Comparison of ENCODE assay signal across 9 cellular contexts in the genomic region with DNA sequence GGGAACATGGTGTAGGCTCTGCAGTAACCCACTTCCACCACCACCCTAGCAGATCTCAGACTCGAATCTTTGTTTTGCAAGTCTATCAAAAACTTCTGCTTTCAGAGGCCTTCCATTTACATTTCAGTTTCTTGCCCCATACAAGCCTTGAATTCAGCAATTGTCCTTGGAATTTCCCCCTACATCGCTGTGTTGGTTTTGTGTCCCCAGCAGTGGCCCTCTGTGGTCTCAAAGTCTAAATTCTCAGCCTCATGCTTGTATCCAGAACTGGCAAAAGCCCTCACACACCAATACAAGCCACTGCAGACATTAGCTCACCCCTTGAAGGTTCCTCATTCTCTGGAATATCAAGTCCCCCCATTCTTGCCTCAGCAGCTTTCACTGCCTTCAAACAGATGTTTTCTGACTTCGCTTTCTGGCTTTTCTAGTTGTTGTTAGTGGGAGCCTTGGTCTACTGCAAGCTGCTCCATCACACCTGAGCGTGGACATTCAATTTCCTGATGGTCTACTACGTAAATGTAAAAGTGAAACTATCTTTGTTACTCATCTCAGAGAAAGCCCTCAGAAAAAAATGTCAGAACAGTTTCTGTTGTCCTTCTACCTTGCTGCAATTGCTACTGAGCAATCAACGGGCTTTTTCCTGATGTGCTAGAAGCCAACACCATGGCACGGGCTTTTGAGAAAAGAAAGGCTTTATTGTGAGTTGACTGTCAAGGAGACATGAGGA. TPM values are rescaled to one million over a fixed set of nuclear protein-coding genes. Genes with fewer than 3 reads are reported as not detected.
DNase-seq lines count a peak whose midpoint lies in the region; ATAC-seq, FAIRE-seq and TF ChIP-seq lines count a peak whose summit lies in the region.
"Had no signal": no experiment of that assay in that cellular context is flagged by ENCODE, and none has a peak within 500 bp of the region (broad histone marks: within the 10 kb centered on the region; RNA-seq: fewer than 3 reads in every experiment).

No MANE protein-coding gene starts in this region.

- H3K4me1 ChIP-seq in KMS-11 (ENCODE audit: low read depth, poor library complexity, severe bottlenecking) (peaks cover 22% of the 10 kb centered on the region), esophagus squamous epithelium (peaks cover 4 to 31% (median 19%) of the 10 kb centered on the region in 3 donors), endodermal cell (ENCODE audit: control insufficient read depth, insufficient read depth, low read length) (no peaks in the 10 kb centered on the region), kidney (ENCODE audit: control insufficient read depth in 1 of 2, insufficient read depth in 1 of 2, low read depth in 1 of 2, low read length in 2 of 2) (peaks cover 0 to 7% of the 10 kb centered on the region in 2 donors)

- H3K27me3 Mint-ChIP-seq in endodermal cell (ENCODE audit: insufficient read depth), result peaks cover 12% of the 10 kb centered on the region
- H3K27me3 Mint-ChIP-seq: activated naive CD4-positive, alpha-beta T cell treated with anti-CD3 and anti-CD28 coated beads, Interleukin-2, amount 50 U/mL, for 24 hours had no signal

- no peak for TF ChIP-seq POLR2A in esophagus squamous epithelium (IDR thresholded peaks at IDR 0.05)

- TF ChIP-seq CTCF in KMS-11 (conservative IDR thresholded peaks at IDR 0.05; ENCODE audit: low read depth, low read length) (no peak), esophagus squamous epithelium (IDR thresholded peaks at IDR 0.05) (no peak), endodermal cell (conservative IDR thresholded peaks at IDR 0.05) (no peak), kidney (IDR thresholded peaks at IDR 0.05; ENCODE audit: borderline replicate concordance, extremely low read depth, insufficient read depth) (no peak)

- no peak for FAIRE-seq in kidney (lab: Jason Lieb, UNC)

- no peak overlapping the region for H3K4me3 Mint-ChIP-seq in endodermal cell

- H3K9ac ChIP-seq in KMS-11, result no peak overlapping the region
- no peak overlapping the region for H3K9ac ChIP-seq in endodermal cell (ENCODE audit: extremely low read depth, low read length, poor library complexity, severe bottlenecking)
- H3K9ac ChIP-seq in kidney (ENCODE audit: low read length in 2 of 2), result no peak overlapping the region

- DNase-seq in GF-D8 (lab: John Stamatoyannopoulos, UW), result peak; percentile 85
- DNase-seq in esophagus squamous epithelium (lab: John Stamatoyannopoulos, UW), result no peak
- DNase-seq in endodermal cell, result no peak
- DNase-seq in kidney, result no peak
- DNase-seq in globus pallidus (ENCODE audit: low spot score), result no peak
- DNase-seq in HPDE6-E6E7 (ENCODE audit: extremely low spot score), result no peak

- no peaks in the 10 kb centered on the region for H3K27me3 ChIP-seq in KMS-11 (ENCODE audit: insufficient read depth, low read depth)
- H3K27me3 ChIP-seq in esophagus squamous epithelium, result no peaks in the 10 kb centered on the region
- no peaks in the 10 kb centered on the region for H3K27me3 ChIP-seq in endodermal cell (ENCODE audit: control insufficient read depth, insufficient read depth, low read length, poor library complexity, severe bottlenecking)

- H3K4me3 ChIP-seq in KMS-11 (IDR thresholded peaks at IDR 0.05; ENCODE audit: insufficient read depth, low read depth, low read length), result no peak overlapping the region
- peak overlapping the region in 1 of 4 donors; percentile 4 for H3K4me3 ChIP-seq in esophagus squamous epithelium
- H3K4me3 ChIP-seq in endodermal cell (ENCODE audit: low read length), result no peak overlapping the region
- H3K4me3 ChIP-seq in kidney (ENCODE audit: low read length in 2 of 2), result no peak overlapping the region

- no peak overlapping the region for H3K4me2 ChIP-seq in KMS-11

- intact Hi-C loops in esophagus squamous epithelium (cut with DNase I) (no loop called here), kidney (cut with DNase I) (no loop called here)

- WGBS in esophagus squamous epithelium, 2 donors, result 55% methylated on average over 7 of the region's 7 CpGs
- 88 to 94% methylated on average over 4 to 7 of the region's 7 CpGs for WGBS in endodermal cell (ENCODE audit: insufficient coverage in 1 of 2, insufficient read length in 1 of 2), 2 experiments

- H3K27ac Mint-ChIP-seq in endodermal cell, result no peak overlapping the region
- H3K27ac Mint-ChIP-seq: activated naive CD4-positive, alpha-beta T cell treated with anti-CD3 and anti-CD28 coated beads, Interleukin-2, amount 50 U/mL, for 24 hours had no signal

- H3K4me1 Mint-ChIP-seq in endodermal cell, result peaks cover 2% of the 10 kb centered on the region

- H3K36me3 Mint-ChIP-seq in endodermal cell (ENCODE audit: low read depth), result peaks cover 6% of the 10 kb centered on the region
- H3K36me3 Mint-ChIP-seq: activated naive CD4-positive, alpha-beta T cell treated with anti-CD3 and anti-CD28 coated beads, Interleukin-2, amount 50 U/mL, for 24 hours had no signal

- peak overlapping the region; percentile 7; the same call in 1 of the 2 replicates for H2AFZ ChIP-seq in KMS-11 (ENCODE audit: low read depth)

- H4K20me1 ChIP-seq in KMS-11 (ENCODE audit: insufficient read depth), result no peaks in the 10 kb centered on the region

- H3K27ac ChIP-seq in KMS-11 (no peak overlapping the region), esophagus squamous epithelium (peak overlapping the region in 3 of 4 donors; percentile 13 to 37 (median 15)), endodermal cell (ENCODE audit: low read depth, low read length) (no peak overlapping the region), kidney (ENCODE audit: low read depth in 2 of 2, low read length in 2 of 2) (no peak overlapping the region)

- no peaks in the 10 kb centered on the region for H3K79me2 ChIP-seq in KMS-11 (ENCODE audit: insufficient read depth, low read depth)

- peaks cover 3% of the 10 kb centered on the region for H3K9me3 Mint-ChIP-seq in endodermal cell

- H3K9me3 ChIP-seq in esophagus squamous epithelium (no peaks in the 10 kb centered on the region), endodermal cell (ENCODE audit: control insufficient read depth, low read length) (no peaks in the 10 kb centered on the region), kidney (ENCODE audit: control insufficient read depth in 1 of 2, low read length in 2 of 2) (no peaks in the 10 kb centered on the region)

- ATAC-seq in GM21381 (IDR thresholded peaks at IDR 0.05; ENCODE audit: unreplicated experiment), result peak; percentile 44

- H3K36me3 ChIP-seq in KMS-11 (ENCODE audit: insufficient read depth) (no peaks in the 10 kb centered on the region), esophagus squamous epithelium (peaks cover 0 to 6% (median 0%) of the 10 kb centered on the region in 3 donors), endodermal cell (ENCODE audit: control insufficient read depth, insufficient read depth, low read length) (peaks cover 5% of the 10 kb centered on the region), kidney (ENCODE audit: control insufficient read depth in 1 of 2, insufficient read depth in 2 of 2, low read length in 2 of 2) (no peaks in the 10 kb centered on the region)

RNA-seq across cellular contexts. Expression of a gene that starts 1.8 kb away (rescaled TPM):
- total RNA-seq in esophagus squamous epithelium (10 to 100 TPM; 16.8 to 46.7 (median 26.1) TPM), endodermal cell (10 to 100 TPM; 50.2 to 64.7 TPM), kidney (51.8 TPM)
- polyA plus RNA-seq in endodermal cell (2013, experiment 1 of 2), result 49.7 TPM
- 48.8 TPM for polyA plus RNA-seq in endodermal cell (2013, experiment 2 of 2)
- 32.7 TPM for polyA plus RNA-seq in kidney (ENCODE audit: insufficient read depth, low read depth, low replicate concordance)

Comparison
In these comparisons a context has a peak if more than half of its experiments do, and no peak if none do; other contexts are left out.
1. H3K27ac ChIP-seq: peak in esophagus squamous epithelium (3 of 4); none in KMS-11 (single experiment), endodermal cell (single experiment) and kidney (0 of 2).